8 cellular contexts compared by ENCODE assay signal in genomic region chrX:64395568-64395929, GRCh38. TPM values are rescaled to one million over a fixed set of nuclear protein-coding genes. Genes with fewer than 3 reads are reported as not detected.
DNase-seq lines count a peak whose midpoint lies in the region; ATAC-seq lines count a peak whose summit lies in the region.

No MANE protein-coding gene starts in this region.

- no peaks in the 10 kb centered on the region for H3K4me1 ChIP-seq in adipocyte (ENCODE audit: control insufficient read depth, insufficient read depth, low read length)

- intact Hi-C loops in posterior cingulate gyrus (cut with DNase I), result no loop called here

- H3K27me3 ChIP-seq in adipocyte (replicated peaks; ENCODE audit: control insufficient read depth, insufficient read depth, low read length), result no peaks in the 10 kb centered on the region

- peak overlapping the region; percentile 97 for H3K4me3 Mint-ChIP-seq in natural killer cell treated with Interleukin-12 subunit alpha and Interleukin-12 subunit beta and Interleukin-15 and Interleukin-18, amount 100 ng/mL, for 72 hours

- peaks cover 0 to 11% of the 10 kb centered on the region in 2 donors for H3K27me3 Mint-ChIP-seq in natural killer cell treated with Interleukin-12 subunit alpha and Interleukin-12 subunit beta and Interleukin-15 and Interleukin-18, amount 100 ng/mL, for 72 hours

- peak overlapping the region; percentile 43 for H3K9ac ChIP-seq in adipocyte (ENCODE audit: low read length)

- peak overlapping the region; percentile 78 to 89 for H3K27ac Mint-ChIP-seq in natural killer cell treated with Interleukin-12 subunit alpha and Interleukin-12 subunit beta and Interleukin-15 and Interleukin-18, amount 100 ng/mL, for 72 hours

- H3K4me1 Mint-ChIP-seq in natural killer cell treated with Interleukin-12 subunit alpha and Interleukin-12 subunit beta and Interleukin-15 and Interleukin-18, amount 100 ng/mL, for 72 hours (ENCODE audit: low read depth in 2 of 2), result peaks cover 14 to 26% of the 10 kb centered on the region in 2 donors

- peak overlapping the region; percentile 75 for H3K4me3 ChIP-seq in adipocyte (ENCODE audit: low read length)

- H3K36me3 ChIP-seq in adipocyte (ENCODE audit: control insufficient read depth, insufficient read depth, low read length, severe bottlenecking), result no peaks in the 10 kb centered on the region

- DNase-seq in adipocyte (ENCODE audit: low read depth) (no peak), posterior cingulate gyrus (no peak), medulla oblongata (ENCODE audit: extremely low spot score) (no peak), cerebellar cortex (ENCODE audit: low spot score) (no peak), DMS 273 treated with DMSO at 0.1 percent for 48 hours (lab: John Stamatoyannopoulos, UW) (no peak)
- DNase-seq in natural killer cell treated with Interleukin-12 subunit alpha and Interleukin-12 subunit beta and Interleukin-15 and Interleukin-18, amount 100 ng/mL, for 72 hours (ENCODE audit: low spot score), result no peak

- H3K9me3 ChIP-seq in adipocyte (ENCODE audit: control insufficient read depth, low read length), result peaks cover 10% of the 10 kb centered on the region

- H3K36me3 Mint-ChIP-seq in natural killer cell treated with Interleukin-12 subunit alpha and Interleukin-12 subunit beta and Interleukin-15 and Interleukin-18, amount 100 ng/mL, for 72 hours, result peaks cover 5% of the 10 kb centered on the region

- H3K9me3 Mint-ChIP-seq in natural killer cell treated with Interleukin-12 subunit alpha and Interleukin-12 subunit beta and Interleukin-15 and Interleukin-18, amount 100 ng/mL, for 72 hours, result no peaks in the 10 kb centered on the region

- ATAC-seq in GM19395 (IDR thresholded peaks at IDR 0.05; ENCODE audit: unreplicated experiment) (peak; percentile 37), HG03039 (IDR thresholded peaks at IDR 0.05; ENCODE audit: unreplicated experiment) (peak; percentile 24)
- ATAC-seq in natural killer cell treated with Interleukin-12 subunit alpha and Interleukin-12 subunit beta and Interleukin-15 and Interleukin-18, amount 100 ng/mL, for 72 hours, result peak in 1 of 2 donors; percentile 17

RNA-seq across cellular contexts. Expression of gene MTMR8, which starts 0.3 kb away (rescaled TPM):
- total RNA-seq in natural killer cell treated with Interleukin-12 subunit alpha and Interleukin-12 subunit beta and Interleukin-15 and Interleukin-18, amount 100 ng/mL, for 72 hours, result 1 to 10 TPM; 6.4 to 6.8 TPM
